ENCODE assay signal across 16 cellular contexts in genomic region chr10:359093-359492, GRCh38.
"Had no signal": no experiment of that assay in that cellular context is flagged by ENCODE, and none has a peak within 500 bp of the region (broad histone marks: within the 10 kb centered on the region; RNA-seq: fewer than 3 reads in every experiment).

No MANE protein-coding gene starts in this region.

- H3K27me3 Mint-ChIP-seq: activated naive CD8-positive, alpha-beta T cell treated with anti-CD3 and anti-CD28 coated beads, Interleukin-2, amount 10 ng/mL, durations not matched to agents 7 days and 5 days had no signal

- H3K4me3 ChIP-seq: lower lobe of right lung, pancreas, tibial nerve, uterus had no signal

- H3K27ac ChIP-seq: lower lobe of right lung, pancreas, uterus had no signal

- H3K36me3 Mint-ChIP-seq: activated naive CD8-positive, alpha-beta T cell treated with anti-CD3 and anti-CD28 coated beads, Interleukin-2, amount 10 ng/mL, durations not matched to agents 7 days and 5 days had no signal

- H3K27ac Mint-ChIP-seq: activated naive CD8-positive, alpha-beta T cell treated with anti-CD3 and anti-CD28 coated beads, Interleukin-2, amount 10 ng/mL, durations not matched to agents 7 days and 5 days; activated T-helper 1 cell treated with anti-CD3 and anti-CD28 coated beads, Interleukin-12 subunit alpha, Interleukin-12 subunit beta, Interleukin-2, Interleukin-4 antibody, amounts not matched to agents 30 ng/mL and 10 ng/mL and 1 ng/mL, durations not matched to agents 14 hours and 24 hours and 36 hours had no signal

- H3K36me3 ChIP-seq: uterus had no signal

- ATAC-seq: activated CD4-positive, CD25-positive, alpha-beta regulatory T cell treated with anti-CD3 and anti-CD28 coated beads, Interleukin-2, amount 50 U/mL, for 24 hours; esophagus mucosa; lower lobe of right lung; pancreas had no signal

- H3K4me3 Mint-ChIP-seq: activated naive CD8-positive, alpha-beta T cell treated with anti-CD3 and anti-CD28 coated beads, Interleukin-2, amount 10 ng/mL, durations not matched to agents 7 days and 5 days; activated T-helper 1 cell treated with anti-CD3 and anti-CD28 coated beads, Interleukin-12 subunit alpha, Interleukin-12 subunit beta, Interleukin-2, Interleukin-4 antibody, amounts not matched to agents 30 ng/mL and 10 ng/mL and 1 ng/mL, durations not matched to agents 14 hours and 24 hours and 36 hours; neural crest cell had no signal

- DNase-seq: activated CD4-positive, alpha-beta T cell treated with anti-CD3 and anti-CD28 coated beads, Interleukin-2, amount 50 U/mL, for 1 hour; activated CD8-positive, alpha-beta memory T cell treated with anti-CD3 and anti-CD28 coated beads for 24 hours; activated naive CD8-positive, alpha-beta T cell treated with anti-CD3 and anti-CD28 coated beads, Interleukin-2, amount 10 ng/mL, durations not matched to agents 7 days and 5 days; aorta; kidney glomerular epithelial cell; lower lobe of right lung; pancreas; stimulated activated CD4-positive, alpha-beta T cell treated with anti-CD3 and anti-CD28 coated beads, Interleukin-4, amount 100 ng/mL, for 1 hour; stimulated activated naive CD4-positive, alpha-beta T cell; T-helper 9 cell; uterus had no signal

- H3K9me3 Mint-ChIP-seq: activated naive CD8-positive, alpha-beta T cell treated with anti-CD3 and anti-CD28 coated beads, Interleukin-2, amount 10 ng/mL, durations not matched to agents 7 days and 5 days; activated T-helper 1 cell treated with anti-CD3 and anti-CD28 coated beads, Interleukin-12 subunit alpha, Interleukin-12 subunit beta, Interleukin-2, Interleukin-4 antibody, amounts not matched to agents 30 ng/mL and 10 ng/mL and 1 ng/mL, durations not matched to agents 14 hours and 24 hours and 36 hours; neural crest cell had no signal

- H3K4me1 ChIP-seq: lower lobe of right lung, pancreas, uterus had no signal

- H3K9me3 ChIP-seq: lower lobe of right lung, pancreas, tibial nerve, uterus had no signal

- H3K27me3 ChIP-seq: pancreas, tibial nerve, uterus had no signal
